1 cellular context compared by ENCODE assay signal in genomic region chr5:173746050-173746449, GRCh38.
TF ChIP-seq lines count a peak whose summit lies in the region.

No MANE protein-coding gene starts in this region.

TF ChIP-seq in K562, 482 proteins besides CTCF, POLR2A, EP300 and RAD21 (continued from another document and continues in another):
- TF ChIP-seq NR0B1 (IDR thresholded peaks at IDR 0.05; ENCODE audit: partially characterized antibody): no peak
- no peak for TF ChIP-seq MTF1 (CRISPR knock-in tag; IDR thresholded peaks at IDR 0.05; ENCODE audit: borderline replicate concordance)
- no peak for TF ChIP-seq PPARD (CRISPR knock-in tag; IDR thresholded peaks at IDR 0.05)
- no peak for TF ChIP-seq TOE1 (IDR thresholded peaks at IDR 0.05; ENCODE audit: borderline replicate concordance)
- no peak for TF ChIP-seq TOE1 (CRISPR knock-in tag; IDR thresholded peaks at IDR 0.05; ENCODE audit: borderline replicate concordance, low read depth)
- TF ChIP-seq ZMIZ1 (IDR thresholded peaks at IDR 0.05; ENCODE audit: low read depth in 2 of 2, low read length in 2 of 2): no peak
- TF ChIP-seq SP1 (CRISPR knock-in tag; IDR thresholded peaks at IDR 0.05): no peak
- no peak for TF ChIP-seq CHD1 (IDR thresholded peaks at IDR 0.05; ENCODE audit: low read length)
- no peak for TF ChIP-seq RFX7 (CRISPR knock-in tag; IDR thresholded peaks at IDR 0.05)
- TF ChIP-seq CEBPG (CRISPR knock-in tag; IDR thresholded peaks at IDR 0.05): no peak
- TF ChIP-seq CEBPG (tag; conservative IDR thresholded peaks at IDR 0.05 in 1 of 2, IDR thresholded peaks at IDR 0.05 in 1 of 2): no peak
- peak; percentile 56; the same call in 1 of the 2 replicates for TF ChIP-seq CTBP1 (IDR thresholded peaks at IDR 0.05; ENCODE audit: borderline replicate concordance)
- TF ChIP-seq E2F4 (CRISPR knock-in tag; IDR thresholded peaks at IDR 0.05; ENCODE audit: low read depth): no peak
- no peak for TF ChIP-seq HES1 (IDR thresholded peaks at IDR 0.05; ENCODE audit: low read depth)
- no peak for TF ChIP-seq CTCFL (IDR thresholded peaks at IDR 0.05; ENCODE audit: borderline replicate concordance, insufficient read depth, low read depth, low read length, poor library complexity, severe bottlenecking)
- no peak for TF ChIP-seq HDAC3 (IDR thresholded peaks at IDR 0.05; ENCODE audit: borderline replicate concordance, partially characterized antibody)
- TF ChIP-seq PBX2 (CRISPR knock-in tag; IDR thresholded peaks at IDR 0.05; ENCODE audit: low read depth): no peak
- no peak for TF ChIP-seq PBX2 (tag; conservative IDR thresholded peaks at IDR 0.05; ENCODE audit: low read depth)
- no peak for TF ChIP-seq TAF15 (IDR thresholded peaks at IDR 0.05; ENCODE audit: low read depth, low read length)
- TF ChIP-seq STAT6 (CRISPR knock-in tag; IDR thresholded peaks at IDR 0.05): no peak
- no peak for TF ChIP-seq ZHX1 (conservative IDR thresholded peaks at IDR 0.05; ENCODE audit: low read length)
- TF ChIP-seq CC2D1A (IDR thresholded peaks at IDR 0.05): no peak
- TF ChIP-seq IRF1 (CRISPR knock-in tag; IDR thresholded peaks at IDR 0.05; ENCODE audit: borderline replicate concordance): no peak
- no peak for TF ChIP-seq DMBX1 (CRISPR knock-in tag; IDR thresholded peaks at IDR 0.05; ENCODE audit: borderline replicate concordance)
- TF ChIP-seq ZNF280B (CRISPR knock-in tag; IDR thresholded peaks at IDR 0.05): no peak
- TF ChIP-seq NFE2L1 (tag; IDR thresholded peaks at IDR 0.05; ENCODE audit: borderline replicate concordance, low read depth): peak; percentile 45; the same call in 1 of the 2 replicates
- TF ChIP-seq MTA1 (IDR thresholded peaks at IDR 0.05; ENCODE audit: borderline replicate concordance): no peak
- no peak for TF ChIP-seq NFIX (CRISPR knock-in tag; IDR thresholded peaks at IDR 0.05; ENCODE audit: low read depth)
- TF ChIP-seq POLR3G (IDR thresholded peaks at IDR 0.05; ENCODE audit: extremely low read depth, insufficient read length, insufficient replicate concordance): no peak
- peak; percentile 72; the same call in 1 of the 2 replicates for TF ChIP-seq ZEB2 (IDR thresholded peaks at IDR 0.05)
- no peak for TF ChIP-seq VEZF1 (CRISPR knock-in tag; IDR thresholded peaks at IDR 0.05)
- TF ChIP-seq ZZZ3 (IDR thresholded peaks at IDR 0.05): no peak
- no peak for TF ChIP-seq SMARCC2 (IDR thresholded peaks at IDR 0.05; ENCODE audit: low read depth)
- no peak for TF ChIP-seq SIX5 (IDR thresholded peaks at IDR 0.05; ENCODE audit: borderline replicate concordance in 1 of 2, insufficient read depth in 1 of 2, low read depth in 1 of 2, low read length in 2 of 2)
- peak; percentile 89 for TF ChIP-seq EGR1 (conservative IDR thresholded peaks at IDR 0.05)
- TF ChIP-seq CBX5 (IDR thresholded peaks at IDR 0.05; ENCODE audit: borderline replicate concordance, low read depth): no peak
- TF ChIP-seq HDAC2 (IDR thresholded peaks at IDR 0.05): no peak
- TF ChIP-seq ZKSCAN8 (CRISPR knock-in tag; IDR thresholded peaks at IDR 0.05): no peak
- no peak for TF ChIP-seq SRSF1 (IDR thresholded peaks at IDR 0.05; ENCODE audit: low read depth, low read length)
- no peak for TF ChIP-seq LEF1 (IDR thresholded peaks at IDR 0.05)
